1 cellular context compared by ENCODE assay signal in genomic region chr20:4951299-4951698, GRCh38.
TF ChIP-seq lines count a peak whose summit lies in the region.

No MANE protein-coding gene starts in this region.

TF ChIP-seq in GM23338, 12 proteins besides CTCF, POLR2A, EP300 and RAD21 (continued from another document):
- TF ChIP-seq REST (IDR thresholded peaks at IDR 0.05; ENCODE audit: unreplicated experiment) = no peak
